In genomic region chr1:178126790-178127189, GRCh38 we compare ENCODE assay signal across 1 cellular context.
TF ChIP-seq lines count a peak whose summit lies in the region.

No MANE protein-coding gene starts in this region.

TF ChIP-seq in HepG2, 621 proteins besides CTCF, POLR2A, EP300 and RAD21 (continued from another document):
- TF ChIP-seq TFE3 (CRISPR knock-in tag; IDR thresholded peaks at IDR 0.05), result peak; percentile 74
- TF ChIP-seq ZNF772 (CRISPR knock-in tag; IDR thresholded peaks at IDR 0.05), result no peak
- no peak for TF ChIP-seq RELA (CRISPR knock-in tag; IDR thresholded peaks at IDR 0.05)
- 0 out of 2 replicates have a peak, but pooled peaks have one; percentile 34 for TF ChIP-seq KDM6A (CRISPR knock-in tag; IDR thresholded peaks at IDR 0.05; ENCODE audit: low read depth)
- TF ChIP-seq ZFP90 (CRISPR knock-in tag; IDR thresholded peaks at IDR 0.05; ENCODE audit: borderline replicate concordance), result no peak
- no peak for TF ChIP-seq SOX6 (IDR thresholded peaks at IDR 0.05)
- peak; percentile 21; the same call in 1 of the 2 replicates for TF ChIP-seq SOX6 (CRISPR knock-in tag; IDR thresholded peaks at IDR 0.05)
- TF ChIP-seq KMT2A (CRISPR knock-in tag; IDR thresholded peaks at IDR 0.05), result peak; percentile 36; the same call in 1 of the 2 replicates
- peak; percentile 53; the same call in 1 of the 2 replicates for TF ChIP-seq ZBTB21 (CRISPR knock-in tag; IDR thresholded peaks at IDR 0.05)
- TF ChIP-seq ARID5B (CRISPR knock-in tag; IDR thresholded peaks at IDR 0.05), result peak; percentile 58; the same call in 1 of the 2 replicates
- TF ChIP-seq CREB1 (IDR thresholded peaks at IDR 0.05), result no peak
- peak; percentile 52 for TF ChIP-seq CREB1 (CRISPR knock-in tag; IDR thresholded peaks at IDR 0.05)
- peak; percentile 57; the same call in 1 of the 2 replicates for TF ChIP-seq SAP130 (CRISPR knock-in tag; IDR thresholded peaks at IDR 0.05; ENCODE audit: low read depth)
- TF ChIP-seq CENPT (CRISPR knock-in tag; IDR thresholded peaks at IDR 0.05; ENCODE audit: low read depth), result no peak
- TF ChIP-seq TEAD3 (CRISPR knock-in tag; optimal IDR thresholded peaks at IDR 0.05; ENCODE audit: borderline replicate concordance), result peak; percentile 97
- no peak for TF ChIP-seq ATM (IDR thresholded peaks at IDR 0.05; ENCODE audit: borderline replicate concordance)
- TF ChIP-seq ZNF572 (CRISPR knock-in tag; IDR thresholded peaks at IDR 0.05), result no peak
- TF ChIP-seq ARID3A (IDR thresholded peaks at IDR 0.05; ENCODE audit: low read depth, low read length), result peak; percentile 66; the same call in 1 of the 2 replicates
- peak; percentile 34; the same call in 1 of the 2 replicates for TF ChIP-seq MAFF (IDR thresholded peaks at IDR 0.05; ENCODE audit: low read depth, low read length)
- TF ChIP-seq ZZZ3 (CRISPR knock-in tag; IDR thresholded peaks at IDR 0.05; ENCODE audit: borderline replicate concordance), result no peak
- peak; percentile 52; the same call in 1 of the 2 replicates for TF ChIP-seq ZGPAT (CRISPR knock-in tag; IDR thresholded peaks at IDR 0.05)
- no peak for TF ChIP-seq ZNF138 (CRISPR knock-in tag; IDR thresholded peaks at IDR 0.05; ENCODE audit: low read depth)
- 0 out of 2 replicates have a peak, but pooled peaks have one; percentile 6 for TF ChIP-seq DNMT3B (CRISPR knock-in tag; conservative IDR thresholded peaks at IDR 0.05)
- TF ChIP-seq HNF4A (CRISPR knock-in tag; IDR thresholded peaks at IDR 0.05), result 0 out of 2 replicates have a peak, but pooled peaks have one; percentile 3
- TF ChIP-seq RARA (CRISPR knock-in tag; IDR thresholded peaks at IDR 0.05), result 0 out of 2 replicates have a peak, but pooled peaks have one; percentile 49
